Comparison of ENCODE assay signal across 8 cellular contexts in genomic region chr1:205568469-205569361, GRCh38.
A peak's percentile ranks its signal among the peaks of the same experiment; 100 is the strongest.
DNase-seq lines count a peak whose midpoint lies in the region; ATAC-seq and TF ChIP-seq lines count a peak whose summit lies in the region.

No MANE protein-coding gene starts in this region.

- CTCF ChIA-PET in Caco-2 (lab: Charles Lee) (interaction anchor here (0.7 to 1.3 kb wide), 2 partner anchors 23 to 89 kb away, joined by 3 to 9 read pairs; no protein-coding TSS in a partner anchor), T-cell (lab: Charles Lee) (interaction anchor here (0.6 to 1.1 kb wide), 2 partner anchors 90 to 349 kb away, joined by 3 to 4 read pairs; no protein-coding TSS in a partner anchor)

- no peaks in the 10 kb centered on the region for H3K36me3 Mint-ChIP-seq in Caco-2 (ENCODE audit: insufficient read depth, unreplicated experiment)
- H3K36me3 Mint-ChIP-seq in T-cell: no peaks in the 10 kb centered on the region

- no peaks in the 10 kb centered on the region for H4K20me1 ChIP-seq in Karpas-422 (ENCODE audit: insufficient read depth, low read depth, low read length)

- POLR2A ChIA-PET in Caco-2 (lab: Charles Lee): interaction anchor here (0.6 kb wide), 1 partner anchor 73 kb away, joined by 3 read pairs; no protein-coding TSS in a partner anchor
- POLR2A ChIA-PET in T-cell (lab: Charles Lee): no interaction called here

- no peak overlapping the region for H2AFZ ChIP-seq in Karpas-422 (ENCODE audit: low read length)

- H3K4me2 ChIP-seq in Karpas-422 (ENCODE audit: low read depth, low read length, poor library complexity, severe bottlenecking): no peak overlapping the region

- intact Hi-C loops in Caco-2 (cut with micrococcal nuclease; ENCODE audit: unreplicated experiment) (no loop called here), heart right ventricle (cut with DNase I) (loop anchor here in 3 of 10 donors (5.0 kb wide), 2 partner anchors 36 to 41 kb away; no protein-coding TSS in a partner anchor), psoas muscle (cut with DNase I) (no loop called here)

- H3K27me3 ChIP-seq in Caco-2 (replicated peaks; ENCODE audit: control insufficient read depth, insufficient read depth, low read length) (peaks cover 16% of the 10 kb centered on the region), heart right ventricle (peaks cover 0 to 73% (median 27%) of the 10 kb centered on the region in 7 donors), psoas muscle (ENCODE audit: insufficient read depth in 3 of 3, low read length in 2 of 3) (peaks cover 0 to 51% (median 17%) of the 10 kb centered on the region in 3 donors), Karpas-422 (ENCODE audit: low read length) (no peaks in the 10 kb centered on the region)

- DNase-seq in Caco-2 (peak in 1 of 2 experiments; percentile 13), T-cell (peak in 1 of 34 experiments; percentile 23), heart right ventricle (no peak), psoas muscle (no peak), Karpas-422 (no peak), amniotic stem cell (lab: John Stamatoyannopoulos, UW) (no peak), glomerular visceral epithelial cell (ENCODE audit: extremely low spot score) (no peak)

- H3K4me1 ChIP-seq in Caco-2: peaks cover 8% of the 10 kb centered on the region
- H3K4me1 ChIP-seq in heart right ventricle: peaks cover 0 to 11% (median 3%) of the 10 kb centered on the region in 9 donors
- H3K4me1 ChIP-seq in psoas muscle: no peaks in the 10 kb centered on the region
- no peaks in the 10 kb centered on the region for H3K4me1 ChIP-seq in Karpas-422 (ENCODE audit: low read length)

- BruUV-seq in Caco-2 (replicated peaks; lab: Mats Ljungman, UMichigan): no TSS peak

- no peaks in the 10 kb centered on the region for H3K79me2 ChIP-seq in Karpas-422 (ENCODE audit: low read length)

- H3K9ac ChIP-seq in Karpas-422 (ENCODE audit: low read length): no peak overlapping the region

- H3K9me3 ChIP-seq in Caco-2 (no peaks in the 10 kb centered on the region), heart right ventricle (no peaks in the 10 kb centered on the region), psoas muscle (no peaks in the 10 kb centered on the region), Karpas-422 (ENCODE audit: low read length) (no peaks in the 10 kb centered on the region)

- H3K4me3 ChIP-seq in Caco-2 (ENCODE audit: low read depth, low read length): peak overlapping the region; percentile 31
- peak overlapping the region in 9 of 10 donors; percentile 33 to 60 (median 49) for H3K4me3 ChIP-seq in heart right ventricle
- peak overlapping the region; percentile 52 for H3K4me3 ChIP-seq in psoas muscle
- H3K4me3 ChIP-seq in Karpas-422 (ENCODE audit: low read length): no peak overlapping the region

- no peak overlapping the region for H3K27ac Mint-ChIP-seq in Caco-2 (ENCODE audit: unreplicated experiment)
- H3K27ac Mint-ChIP-seq in T-cell: no peak overlapping the region

- H3K36me3 ChIP-seq in Caco-2 (ENCODE audit: control insufficient read depth, insufficient read depth, low read length) (no peaks in the 10 kb centered on the region), heart right ventricle (no peaks in the 10 kb centered on the region), psoas muscle (ENCODE audit: insufficient read depth in 1 of 2, low read depth in 1 of 2) (no peaks in the 10 kb centered on the region), Karpas-422 (ENCODE audit: insufficient read depth, low read length) (no peaks in the 10 kb centered on the region)

- TF ChIP-seq CTCF in Caco-2 (IDR thresholded peaks at IDR 0.05; ENCODE audit: insufficient read depth in 1 of 2, low read depth in 1 of 2, low read length in 1 of 2, severe bottlenecking in 1 of 2, unreplicated experiment in 1 of 2): no peak
- peak in 5 of 9 donors; percentile 22 to 47 (median 33) for TF ChIP-seq CTCF in heart right ventricle (IDR thresholded peaks at IDR 0.05)
- TF ChIP-seq CTCF in psoas muscle (IDR thresholded peaks at IDR 0.05): peak; percentile 14

- H3K9me3 Mint-ChIP-seq in Caco-2 (ENCODE audit: unreplicated experiment) (no peaks in the 10 kb centered on the region), T-cell (no peaks in the 10 kb centered on the region)

- H3K9me2 ChIP-seq in Karpas-422 (replicated peaks; ENCODE audit: insufficient read depth, low read length): no peaks in the 10 kb centered on the region

- H3K27ac ChIP-seq in heart right ventricle (peak overlapping the region in 1 of 10 donors; percentile 12), psoas muscle (no peak overlapping the region), Karpas-422 (ENCODE audit: low read length) (no peak overlapping the region)

- H3K27me3 Mint-ChIP-seq in Caco-2 (ENCODE audit: insufficient read depth, unreplicated experiment): peaks cover 30% of the 10 kb centered on the region
- peaks cover 50 to 67% of the 10 kb centered on the region in 2 donors for H3K27me3 Mint-ChIP-seq in T-cell

- peak overlapping the region; percentile 57 for H3K4me3 Mint-ChIP-seq in Caco-2 (ENCODE audit: unreplicated experiment)
- peak overlapping the region; percentile 57 to 63 (median 57) for H3K4me3 Mint-ChIP-seq in T-cell

- H3K4me1 Mint-ChIP-seq in Caco-2 (ENCODE audit: low read depth, unreplicated experiment) (peaks cover 17% of the 10 kb centered on the region), T-cell (peaks cover 0 to 5% (median 4%) of the 10 kb centered on the region in 3 donors)

- 3 to 4% methylated on average over 68 to 89 of the region's 90 CpGs for WGBS in heart right ventricle, 2 donors
- 2 to 4% (median 4%) methylated on average over 45 to 84 of the region's 90 CpGs for WGBS in psoas muscle, 3 donors

- ATAC-seq in T-cell (replicated peaks in 1 of 4) (peak; percentile 25 to 68 (median 62)), heart right ventricle (peak in 4 of 8 donors; percentile 27 to 63 (median 48)), psoas muscle (peak in 1 of 4 donors; percentile 14), HG02759 (IDR thresholded peaks at IDR 0.05; ENCODE audit: unreplicated experiment) (no peak)

Comparison
In these comparisons a context has a peak if more than half of its experiments do, and no peak if none do; other contexts are left out.
1. CTCF ChIP-seq: peak in heart right ventricle (5 of 9) and psoas muscle (single experiment); none in Caco-2 (0 of 2).